ENCODE assay signal across 8 cellular contexts in genomic region chr9:94878804-94879203, GRCh38.
DNase-seq lines count a peak whose midpoint lies in the region; ATAC-seq, FAIRE-seq and TF ChIP-seq lines count a peak whose summit lies in the region.
"Not testable (repeated sequence)": the region's sequence is repeated elsewhere in the genome, so short reads cannot be mapped to it uniquely, and the experiment has no call there.

No MANE protein-coding gene starts in this region.

- peaks cover 23% of the 10 kb centered on the region for H3K36me3 Mint-ChIP-seq in activated CD8-positive, alpha-beta memory T cell treated with anti-CD3 and anti-CD28 coated beads, Interleukin-2, amount 10 ng/mL, durations not matched to agents 7 days and 5 days
- not testable (repeated sequence) for H3K36me3 Mint-ChIP-seq in activated naive CD8-positive, alpha-beta T cell treated with anti-CD3 and anti-CD28 coated beads, Interleukin-2, amount 50 U/mL, for 24 hours (ENCODE audit: low read depth); natural killer cell treated with Interleukin-12 subunit alpha and Interleukin-12 subunit beta and Interleukin-15 and Interleukin-18, amount 100 ng/mL, for 72 hours

- H3K27me3 Mint-ChIP-seq in activated CD8-positive, alpha-beta memory T cell treated with anti-CD3 and anti-CD28 coated beads, Interleukin-2, amount 10 ng/mL, durations not matched to agents 7 days and 5 days; activated naive CD8-positive, alpha-beta T cell treated with anti-CD3 and anti-CD28 coated beads, Interleukin-2, amount 50 U/mL, for 24 hours; natural killer cell treated with Interleukin-12 subunit alpha and Interleukin-12 subunit beta and Interleukin-15 and Interleukin-18, amount 100 ng/mL, for 72 hours: not testable (repeated sequence)

- not testable (repeated sequence) for ATAC-seq in SK-N-SH treated with all-trans-retinoic acid at 6 μM for 48 hours
- ATAC-seq in activated CD8-positive, alpha-beta memory T cell treated with anti-CD3 and anti-CD28 coated beads, Interleukin-2, amount 10 ng/mL, durations not matched to agents 7 days and 5 days = peak; percentile 79
- ATAC-seq in activated naive CD8-positive, alpha-beta T cell treated with anti-CD3 and anti-CD28 coated beads, Interleukin-2, amount 50 U/mL, for 24 hours = peak; percentile 85
- ATAC-seq in natural killer cell treated with Interleukin-12 subunit alpha and Interleukin-12 subunit beta and Interleukin-15 and Interleukin-18, amount 100 ng/mL, for 72 hours = peak; percentile 81 to 91

- CTCF ChIA-PET in activated CD8-positive, alpha-beta memory T cell treated with anti-CD3 and anti-CD28 coated beads, Interleukin-2, amount 10 ng/mL, durations not matched to agents 7 days and 5 days (lab: Charles Lee) = interaction anchor here (0.8 to 1.5 kb wide), 4 partner anchors 11 to 197 kb away, joined by 3 to 4 read pairs (median 4); no protein-coding TSS in a partner anchor

- peak overlapping the region; percentile 28 for H3K4me3 Mint-ChIP-seq in activated CD8-positive, alpha-beta memory T cell treated with anti-CD3 and anti-CD28 coated beads, Interleukin-2, amount 10 ng/mL, durations not matched to agents 7 days and 5 days
- H3K4me3 Mint-ChIP-seq in activated naive CD8-positive, alpha-beta T cell treated with anti-CD3 and anti-CD28 coated beads, Interleukin-2, amount 50 U/mL, for 24 hours = not testable (repeated sequence)
- peak overlapping the region; percentile 70 for H3K4me3 Mint-ChIP-seq in natural killer cell treated with Interleukin-12 subunit alpha and Interleukin-12 subunit beta and Interleukin-15 and Interleukin-18, amount 100 ng/mL, for 72 hours

- FAIRE-seq in H54 (lab: Jason Lieb, UNC) = peak; percentile 62

- H3K4me1 Mint-ChIP-seq in activated CD8-positive, alpha-beta memory T cell treated with anti-CD3 and anti-CD28 coated beads, Interleukin-2, amount 10 ng/mL, durations not matched to agents 7 days and 5 days = peaks cover 40% of the 10 kb centered on the region
- H3K4me1 Mint-ChIP-seq in activated naive CD8-positive, alpha-beta T cell treated with anti-CD3 and anti-CD28 coated beads, Interleukin-2, amount 50 U/mL, for 24 hours = peaks cover 31% of the 10 kb centered on the region
- H3K4me1 Mint-ChIP-seq in natural killer cell treated with Interleukin-12 subunit alpha and Interleukin-12 subunit beta and Interleukin-15 and Interleukin-18, amount 100 ng/mL, for 72 hours (ENCODE audit: low read depth in 2 of 2) = peaks cover 16 to 24% of the 10 kb centered on the region in 2 donors

- peak overlapping the region; percentile 78 for H3K27ac Mint-ChIP-seq in activated CD8-positive, alpha-beta memory T cell treated with anti-CD3 and anti-CD28 coated beads, Interleukin-2, amount 10 ng/mL, durations not matched to agents 7 days and 5 days
- H3K27ac Mint-ChIP-seq in activated naive CD8-positive, alpha-beta T cell treated with anti-CD3 and anti-CD28 coated beads, Interleukin-2, amount 50 U/mL, for 24 hours = peak overlapping the region; percentile 55
- H3K27ac Mint-ChIP-seq in natural killer cell treated with Interleukin-12 subunit alpha and Interleukin-12 subunit beta and Interleukin-15 and Interleukin-18, amount 100 ng/mL, for 72 hours = peak overlapping the region; percentile 69 to 72

- TF ChIP-seq POLR2A in H54 (IDR thresholded peaks at IDR 0.05; ENCODE audit: low read depth, low read length) = not testable (repeated sequence)

- not testable (repeated sequence) for H3K4me3 ChIP-seq in fibroblast of villous mesenchyme (ENCODE audit: low read depth, low read length)

- not testable (repeated sequence) for TF ChIP-seq CTCF in fibroblast of villous mesenchyme (IDR thresholded peaks at IDR 0.05; ENCODE audit: insufficient read depth, low read depth, low read length)

- DNase-seq in A172 (ENCODE audit: low spot score) = peak; percentile 31
- not testable (repeated sequence) for DNase-seq in H54 (ENCODE audit: insufficient read length, low spot score); activated naive CD8-positive, alpha-beta T cell treated with anti-CD3 and anti-CD28 coated beads, Interleukin-2, amount 50 U/mL, for 24 hours; natural killer cell treated with Interleukin-12 subunit alpha and Interleukin-12 subunit beta and Interleukin-15 and Interleukin-18, amount 100 ng/mL, for 72 hours (ENCODE audit: low spot score)
- DNase-seq in activated CD8-positive, alpha-beta memory T cell treated with anti-CD3 and anti-CD28 coated beads, Interleukin-2, amount 10 ng/mL, durations not matched to agents 7 days and 5 days = peak; percentile 67
- peak; percentile 85 for DNase-seq in fibroblast of villous mesenchyme (ENCODE audit: low read depth)
- DNase-seq in stimulated activated CD8-positive, alpha-beta memory T cell treated with anti-CD3 and anti-CD28 coated beads, Interleukin-4, amount 100 ng/mL, for 48 hours = peak; percentile 43

- not testable (repeated sequence) for H3K9me3 Mint-ChIP-seq in activated CD8-positive, alpha-beta memory T cell treated with anti-CD3 and anti-CD28 coated beads, Interleukin-2, amount 10 ng/mL, durations not matched to agents 7 days and 5 days (ENCODE audit: low read depth); natural killer cell treated with Interleukin-12 subunit alpha and Interleukin-12 subunit beta and Interleukin-15 and Interleukin-18, amount 100 ng/mL, for 72 hours
- peaks cover 10% of the 10 kb centered on the region for H3K9me3 Mint-ChIP-seq in activated naive CD8-positive, alpha-beta T cell treated with anti-CD3 and anti-CD28 coated beads, Interleukin-2, amount 50 U/mL, for 24 hours

TF ChIP-seq in SK-N-SH treated with all-trans-retinoic acid at 6 μM for 48 hours, 23 proteins besides CTCF, POLR2A, EP300 and RAD21:
- TF ChIP-seq ISL1 (CRISPR knock-in tag; IDR thresholded peaks at IDR 0.05) = peak; percentile 71
